13 cellular contexts compared by ENCODE assay signal in genomic region chr2:16614314-16614860, GRCh38. TPM values are rescaled to one million over a fixed set of nuclear protein-coding genes. Genes with fewer than 3 reads are reported as not detected.
DNase-seq lines count a peak whose midpoint lies in the region; ATAC-seq and TF ChIP-seq lines count a peak whose summit lies in the region.
"Had no signal": no experiment of that assay in that cellular context is flagged by ENCODE, and none has a peak within 500 bp of the region (broad histone marks: within the 10 kb centered on the region; RNA-seq: fewer than 3 reads in every experiment).

No MANE protein-coding gene starts in this region.

- ATAC-seq in GM21825 (IDR thresholded peaks at IDR 0.05; ENCODE audit: unreplicated experiment) = no peak

- H3K27me3 ChIP-seq in muscle layer of duodenum (ENCODE audit: low read depth, low read length) = no peaks in the 10 kb centered on the region
- H3K27me3 ChIP-seq: neural progenitor cell had no signal

- H3K4me1 Mint-ChIP-seq in brain (peaks cover 53% of the 10 kb centered on the region), mesothelial cell of epicardium (peaks cover 12% of the 10 kb centered on the region)

- peaks cover 7 to 13% of the 10 kb centered on the region in 2 donors for H3K4me1 ChIP-seq in muscle layer of duodenum (ENCODE audit: control insufficient read depth in 1 of 2, insufficient read depth in 2 of 2, low read length in 2 of 2)
- H3K4me1 ChIP-seq: neural progenitor cell had no signal

- no peak overlapping the region for H3K4me3 ChIP-seq in muscle layer of duodenum (ENCODE audit: low read depth in 1 of 2, low read length in 2 of 2)
- H3K4me3 ChIP-seq: neural progenitor cell had no signal

- H3K27ac ChIP-seq in muscle layer of duodenum (ENCODE audit: low read length) = peak overlapping the region; percentile 11
- H3K27ac ChIP-seq: neural progenitor cell, VCaP had no signal

- H3K27ac Mint-ChIP-seq in brain = peak overlapping the region in 4 of 5 experiments; percentile 37 to 72 (median 50)
- H3K27ac Mint-ChIP-seq in mesothelial cell of epicardium = no peak overlapping the region
- H3K27ac Mint-ChIP-seq: activated T-helper 2 cell treated with anti-CD3 and anti-CD28 coated beads, Interferon-gamma antibody, Interleukin-2, Interleukin-4, amounts not matched to agents 10 μg/mL and 5 μg/mL and 100 μg/mL, durations not matched to agents 14 hours and 24 hours and 36 hours; neural progenitor cell had no signal

- H3K36me3 ChIP-seq in muscle layer of duodenum (ENCODE audit: control insufficient read depth in 1 of 2, insufficient read depth in 2 of 2, low read length in 2 of 2) = peaks cover 4 to 11% of the 10 kb centered on the region in 2 donors
- H3K36me3 ChIP-seq: neural progenitor cell had no signal

- H3K4me3 Mint-ChIP-seq in brain (no peak overlapping the region), mesothelial cell of epicardium (no peak overlapping the region)
- H3K4me3 Mint-ChIP-seq: neural progenitor cell had no signal

- H3K27me3 Mint-ChIP-seq in brain (no peaks in the 10 kb centered on the region), mesothelial cell of epicardium (ENCODE audit: low read depth) (peaks cover 5% of the 10 kb centered on the region)

- H3K9me3 Mint-ChIP-seq in brain (no peaks in the 10 kb centered on the region), mesothelial cell of epicardium (no peaks in the 10 kb centered on the region)
- H3K9me3 Mint-ChIP-seq: activated T-helper 2 cell treated with anti-CD3 and anti-CD28 coated beads, Interferon-gamma antibody, Interleukin-2, Interleukin-4, amounts not matched to agents 10 μg/mL and 5 μg/mL and 100 μg/mL, durations not matched to agents 14 hours and 24 hours and 36 hours; neural progenitor cell had no signal

- DNase-seq in CMK (ENCODE audit: low read depth) = peak; percentile 48
- DNase-seq in NCI-H1105 treated with DMSO at 0.1 percent for 48 hours (lab: John Stamatoyannopoulos, UW) = peak; percentile 85
- no peak for DNase-seq in mesothelial cell of epicardium (ENCODE audit: low spot score in 2 of 2, unreplicated experiment in 2 of 2)
- no peak for DNase-seq in dedifferentiated amniotic fluid mesenchymal stem cell (ENCODE audit: extremely low spot score)
- no peak for DNase-seq in D341Med (ENCODE audit: low spot score)
- DNase-seq: Calu3; stimulated activated CD4-positive, alpha-beta T cell treated with anti-CD3 and anti-CD28 coated beads, Interleukin-2, amount 100 ng/mL, for 24 hours had no signal

- H3K36me3 Mint-ChIP-seq in brain = peaks cover 18% of the 10 kb centered on the region
- H3K36me3 Mint-ChIP-seq in mesothelial cell of epicardium = no peaks in the 10 kb centered on the region

- TF ChIP-seq CTCF in brain (conservative IDR thresholded peaks at IDR 0.05) = no peak
- no peak for TF ChIP-seq CTCF in mesothelial cell of epicardium (IDR thresholded peaks at IDR 0.05; ENCODE audit: unreplicated experiment)

- H3K9me3 ChIP-seq in muscle layer of duodenum (ENCODE audit: control insufficient read depth in 1 of 2, low read length in 2 of 2) = no peaks in the 10 kb centered on the region

RNA-seq across cellular contexts. Expression of gene CYRIA, which starts 51.2 kb away (rescaled TPM):
- polyA plus RNA-seq in brain (ENCODE audit: insufficient read depth, low read depth, low replicate concordance) = 5.7 TPM
- 3.9 to 4.5 TPM (median 4.0 TPM) in 3 replicates for total RNA-seq in mesothelial cell of epicardium

Comparison
In these comparisons a context has a peak if more than half of its experiments do, and no peak if none do; other contexts are left out.
1. DNase-seq: peak in CMK (single experiment) and NCI-H1105 treated with DMSO at 0.1 percent for 48 hours (single experiment); none in mesothelial cell of epicardium (0 of 2), dedifferentiated amniotic fluid mesenchymal stem cell (single experiment) and D341Med (single experiment).